17 cellular contexts compared by ENCODE assay signal in genomic region chr19:46447824-46448223, GRCh38. TPM values are rescaled to one million over a fixed set of nuclear protein-coding genes. Genes with fewer than 3 reads are reported as not detected.
"Had no signal": no experiment of that assay in that cellular context is flagged by ENCODE, and none has a peak within 500 bp of the region (broad histone marks: within the 10 kb centered on the region; RNA-seq: fewer than 3 reads in every experiment).

No MANE protein-coding gene starts in this region.

- H3K4me2 ChIP-seq: SK-N-SH had no signal

- H3K4me1 ChIP-seq: colonic mucosa had no signal

- H3K27ac ChIP-seq: colonic mucosa had no signal

- H3K36me3 Mint-ChIP-seq: activated naive CD8-positive, alpha-beta T cell treated with anti-CD3 and anti-CD28 coated beads for 36 hours had no signal

- H3K4me3 ChIP-seq: colonic mucosa had no signal

- H3K4me1 Mint-ChIP-seq: activated naive CD8-positive, alpha-beta T cell treated with anti-CD3 and anti-CD28 coated beads for 36 hours had no signal

- ATAC-seq: activated T-cell treated with anti-CD3 and anti-CD28 coated beads, Interleukin-2, amount 50 U/mL, for 4 hours; sciatic nerve; T-helper 17 cell had no signal

- H3K27ac Mint-ChIP-seq: activated naive CD8-positive, alpha-beta T cell treated with anti-CD3 and anti-CD28 coated beads for 36 hours; naive B cell; progenitor cell of endocrine pancreas; T-helper 17 cell had no signal

- H3K27me3 Mint-ChIP-seq: activated naive CD8-positive, alpha-beta T cell treated with anti-CD3 and anti-CD28 coated beads for 36 hours; progenitor cell of endocrine pancreas had no signal

- H3K9me3 ChIP-seq: colonic mucosa, SK-N-SH had no signal

- DNase-seq: activated CD4-positive, CD25-positive, alpha-beta regulatory T cell; activated gamma-delta T cell; activated naive CD8-positive, alpha-beta T cell treated with anti-CD3 and anti-CD28 coated beads for 36 hours; activated T-cell treated with anti-CD3 and anti-CD28 coated beads, Interleukin-2, amount 50 U/mL, for 4 hours; colonic mucosa; effector CD8-positive, alpha-beta T cell; kidney; midbrain; naive B cell; nucleus accumbens; SK-N-SH; stimulated activated CD4-positive, alpha-beta T cell treated with anti-CD3 and anti-CD28 coated beads, Interleukin-2, amount 100 ng/mL, for 24 hours; stimulated activated naive CD4-positive, alpha-beta T cell; T-helper 17 cell had no signal

- H3K27me3 ChIP-seq: colonic mucosa had no signal

- H3K9ac ChIP-seq: SK-N-SH had no signal

- H3K4me3 Mint-ChIP-seq: activated naive CD8-positive, alpha-beta T cell treated with anti-CD3 and anti-CD28 coated beads for 36 hours; activated T-cell treated with anti-CD3 and anti-CD28 coated beads, Interleukin-2, amount 50 U/mL, for 4 hours; naive B cell; T-helper 17 cell had no signal

- H3K36me3 ChIP-seq: colonic mucosa had no signal

RNA-seq across cellular contexts. Expression of gene PNMA8C, which starts 19.1 kb away (rescaled TPM):
- total RNA-seq: activated naive CD8-positive, alpha-beta T cell treated with anti-CD3 and anti-CD28 coated beads for 36 hours; activated T-cell treated with anti-CD3 and anti-CD28 coated beads, Interleukin-2, amount 50 U/mL, for 4 hours; lower leg skin; sciatic nerve had no signal

RNA-seq across cellular contexts. Expression of gene PNMA8A, which starts 23.5 kb away (rescaled TPM):
- total RNA-seq: T-helper 17 cell had no signal

RNA-seq across cellular contexts. Expression of gene CCDC8, which starts 34.5 kb away (rescaled TPM):
- total RNA-seq: T-helper 17 cell had no signal
